ENCODE assay signal across 8 cellular contexts in the genomic region with DNA sequence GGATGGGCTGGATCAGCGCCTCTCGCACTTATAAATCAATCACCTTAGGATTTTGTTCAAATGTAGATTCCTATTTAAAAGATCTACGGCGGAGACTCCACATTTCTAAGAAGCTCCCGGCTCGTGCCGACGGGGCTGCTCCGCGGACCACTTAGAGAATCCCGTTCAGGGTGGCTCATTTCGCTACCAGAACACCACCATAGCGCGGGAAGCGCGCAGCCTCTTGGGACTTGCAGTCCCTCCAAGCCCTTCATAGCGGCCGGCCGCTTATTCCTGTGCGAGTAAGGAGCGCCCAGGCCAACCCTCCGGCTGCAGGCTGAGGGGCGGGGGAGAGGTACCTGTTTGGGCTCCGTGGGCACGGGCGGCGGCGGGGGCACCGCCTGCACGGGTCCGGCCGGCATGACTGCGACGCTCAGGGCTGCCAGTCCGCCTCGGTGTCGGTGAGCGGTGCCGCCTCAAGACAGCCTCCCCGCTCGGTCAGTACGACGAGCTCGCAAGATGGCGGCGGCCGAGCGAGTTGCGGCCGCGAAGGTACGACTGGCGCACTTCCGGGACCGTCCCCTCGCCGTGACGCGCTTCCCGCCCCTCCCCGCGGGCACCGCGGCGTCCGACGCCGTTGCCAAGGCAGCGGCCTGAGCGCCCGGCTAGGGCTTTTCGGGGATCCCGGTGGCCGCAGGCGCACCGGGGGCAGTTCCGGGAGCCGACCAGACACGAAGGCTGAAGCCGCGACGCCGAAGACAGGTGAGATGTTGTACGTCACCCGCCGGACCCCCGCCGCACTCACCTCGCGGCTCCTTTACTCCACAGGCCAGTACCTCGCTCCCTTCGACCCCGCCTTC. TPM values are rescaled to one million over a fixed set of nuclear protein-coding genes. Genes with fewer than 3 reads are reported as not detected.
A peak's percentile ranks its signal among the peaks of the same experiment; 100 is the strongest.
DNase-seq lines count a peak whose midpoint lies in the region; ATAC-seq and TF ChIP-seq lines count a peak whose summit lies in the region.

TSS of gene CCDC157 (plus strand) at position 616 of the 839 bp plus-strand sequence. CDS start 8,994 bp downstream, outside the sequence.
TSS of gene SF3A1 (minus strand) at position 503 of the 839 bp plus-strand sequence. CDS start at position 401, 102 bp downstream.

- H3K27me3 ChIP-seq in WERI-Rb-1 (ENCODE audit: insufficient read depth, low read depth, severe bottlenecking), result no peaks in the 10 kb centered on the region
- H3K27me3 ChIP-seq in breast epithelium, result no peaks in the 10 kb centered on the region

- peak within 1 kb of the TSS; percentile 100 for H3K27ac ChIP-seq in WERI-Rb-1
- H3K27ac ChIP-seq in breast epithelium, result peak within 1 kb of the TSS; percentile 98 to 99
- H3K27ac ChIP-seq in skin epidermis, result peak within 1 kb of the TSS; percentile 90 to 100 (median 96)

- intact Hi-C loops in breast epithelium (cut with DNase I; ENCODE audit: low total_unique reads), result no loop called here

- no peak for TF ChIP-seq CTCF in AG04449 (IDR thresholded peaks at IDR 0.05; ENCODE audit: insufficient read depth, low read length, missing control alignments)
- no peak for TF ChIP-seq CTCF in WERI-Rb-1 (IDR thresholded peaks at IDR 0.05; ENCODE audit: low read depth, low read length)
- no peak for TF ChIP-seq CTCF in breast epithelium (IDR thresholded peaks at IDR 0.05)

- CTCF ChIA-PET in AG04449 (lab: Yijun Ruan, JAX), result interaction anchor here (1.0 to 2.5 kb wide), 6 partner anchors 11 to 248 kb away, joined by 3 to 11 read pairs (median 5); partner anchors contain the start of gene RNF215

- ATAC-seq in GM18868 (IDR thresholded peaks at IDR 0.05; ENCODE audit: unreplicated experiment) (peak; percentile 92), HG03097 (IDR thresholded peaks at IDR 0.05; ENCODE audit: low FRiP score, unreplicated experiment) (peak; percentile 96)

- POLR2A ChIA-PET in AG04449 (lab: Yijun Ruan, JAX), result interaction anchor here (0.6 to 2.1 kb wide), 8 partner anchors 8 to 101 kb away, joined by 3 to 8 read pairs (median 5); partner anchors contain the start of genes CASTOR1 and TBC1D10A

- H3K4me1 ChIP-seq in breast epithelium, result peaks cover 0 to 11% of the 10 kb centered on the region in 2 donors

- peak; percentile 79 for TF ChIP-seq POLR2A in breast epithelium (IDR thresholded peaks at IDR 0.05)

- DNase-seq in AG04449 (ENCODE audit: low read depth, low spot score) (peak; percentile 45), NCI-H2171 treated with DMSO at 0.1 percent for 48 hours (lab: John Stamatoyannopoulos, UW) (peak; percentile 87), WERI-Rb-1 (peak; percentile 93), breast epithelium (ENCODE audit: low spot score in 2 of 2) (peak; percentile 83 to 85), iPS-NIHi11 (ENCODE audit: low spot score) (peak; percentile 95)

- peaks cover 34% of the 10 kb centered on the region for H3K36me3 ChIP-seq in WERI-Rb-1
- no peaks in the 10 kb centered on the region for H3K36me3 ChIP-seq in breast epithelium

- no peaks in the 10 kb centered on the region for H3K9me3 ChIP-seq in WERI-Rb-1 (ENCODE audit: severe bottlenecking)
- H3K9me3 ChIP-seq in breast epithelium, result no peaks in the 10 kb centered on the region

- H3K4me3 ChIP-seq in AG04449 (ENCODE audit: low read depth, low read length) (peak within 1 kb of the TSS; percentile 84), WERI-Rb-1 (ENCODE audit: low read depth, low read length) (peak within 1 kb of the TSS; percentile 72), breast epithelium (peak within 1 kb of the TSS; percentile 82 to 97 (median 91)), skin epidermis (peak within 1 kb of the TSS; percentile 65 to 94 (median 81))

RNA-seq across cellular contexts. Expression of gene CCDC157, which starts in this region (rescaled TPM):
- total RNA-seq in breast epithelium, result 1 to 10 TPM; 2.6 to 7.5 (median 6.6) TPM

RNA-seq across cellular contexts. Expression of gene SF3A1, which starts in this region (rescaled TPM):
- total RNA-seq in breast epithelium, result 10 to 100 TPM; 47.7 to 68.6 (median 47.9) TPM

Comparison
In these comparisons a context has a peak if more than half of its experiments do, and no peak if none do; other contexts are left out.
1. Peak in every context shown above with its lines: DNase-seq, ATAC-seq, H3K4me3 ChIP-seq and H3K27ac ChIP-seq.
2. DNase-seq: peak in every context shown above with its lines; median percentile 95 in iPS-NIHi11; 93 in WERI-Rb-1; 87 in NCI-H2171 treated with DMSO at 0.1 percent for 48 hours; 84 in breast epithelium; 45 in AG04449.